8 cellular contexts compared by ENCODE assay signal in genomic region chr10:15719899-15720634, GRCh38. TPM values are rescaled to one million over a fixed set of nuclear protein-coding genes. Genes with fewer than 3 reads are reported as not detected.
DNase-seq lines count a peak whose midpoint lies in the region; ATAC-seq and TF ChIP-seq lines count a peak whose summit lies in the region.

ITGA8 (minus strand) TSS chr10:15719922; CDS start chr10:15719771, 151 bp downstream.

- H3K4me1 ChIP-seq in IMR-90 (ENCODE audit: control insufficient read depth, insufficient read depth, low read length) = no peaks in the 10 kb centered on the region

- no TSS peak for BruUV-seq in IMR-90 (replicated peaks; lab: Mats Ljungman, UMichigan)

- TF ChIP-seq RAD21 in IMR-90 (IDR thresholded peaks at IDR 0.05; ENCODE audit: low read length) = no peak

- dilution Hi-C loops in IMR-90 (cut with HindIII; ENCODE audit: low sequenced_read_pairs, unreplicated experiment) = no loop called here

- no peak within 1 kb of the TSS for H2AK5ac ChIP-seq in IMR-90 (ENCODE audit: low read depth, low read length)

- H2BK5ac ChIP-seq in IMR-90 (ENCODE audit: low read depth, low read length, poor library complexity, severe bottlenecking) = no peak within 1 kb of the TSS

- no peak for TF ChIP-seq POLR2A in IMR-90 (IDR thresholded peaks at IDR 0.05; ENCODE audit: low read depth, low read length)

- peak within 1 kb of the TSS; percentile 76 for H2AFZ ChIP-seq in IMR-90 (replicated peaks; ENCODE audit: low read length, poor library complexity)

- H4K5ac ChIP-seq in IMR-90 (ENCODE audit: low read depth, low read length) = no peak within 1 kb of the TSS

- no peak within 1 kb of the TSS for H3K56ac ChIP-seq in IMR-90 (ENCODE audit: extremely low read depth, insufficient read depth, low read length)

- POLR2A ChIA-PET in IMR-90 (lab: Charles Lee; ENCODE audit: unreplicated experiment) = interaction anchor here (0.6 kb wide), 1 partner anchor 140 kb away, joined by 4 read pairs; no protein-coding TSS in a partner anchor

- peaks cover 21% of the 10 kb centered on the region for H3K4me1 Mint-ChIP-seq in mesothelial cell of epicardium

- H3K4me3 ChIP-seq in IMR-90 (ENCODE audit: insufficient read depth, low read depth, low read length) (peak within 1 kb of the TSS; percentile 24; the same call in 1 of the 2 replicates), dorsolateral prefrontal cortex (peak within 1 kb of the TSS in 58 of 59 donors; percentile 1 to 65 (median 51))

- no peaks in the 10 kb centered on the region for H3K9me3 Mint-ChIP-seq in mesothelial cell of epicardium

- H3K27me3 ChIP-seq in IMR-90 (ENCODE audit: control insufficient read depth, insufficient read depth, low read length) = peaks cover 43% of the 10 kb centered on the region
- peaks cover 0 to 47% (median 25%) of the 10 kb centered on the region in 45 donors for H3K27me3 ChIP-seq in dorsolateral prefrontal cortex

- peak; percentile 70 for DNase-seq in AG08396 (ENCODE audit: low spot score)
- no peak for DNase-seq in IMR-90
- no peak for DNase-seq in dorsolateral prefrontal cortex
- peak; percentile 43 to 70 for DNase-seq in mesothelial cell of epicardium (ENCODE audit: low spot score in 2 of 2, unreplicated experiment in 2 of 2)
- no peak for DNase-seq in NOMO-1 treated with dmso at 0.1 percent for 144 hours (lab: John Stamatoyannopoulos, UW; ENCODE audit: unreplicated experiment)
- no peak for DNase-seq in 8988T

- no peaks in the 10 kb centered on the region for H3K9me3 ChIP-seq in IMR-90 (ENCODE audit: control insufficient read depth, insufficient read depth, low read length)

- H4K91ac ChIP-seq in IMR-90 (ENCODE audit: insufficient read depth, low read depth, low read length) = no peak within 1 kb of the TSS

- intact Hi-C loops in IMR-90 (cut with micrococcal nuclease) (no loop called here), dorsolateral prefrontal cortex (cut with DNase I) (loop anchor here in 1 of 2 donors (5.0 to 10.0 kb wide), 2 partner anchors 135 to 288 kb away; no protein-coding TSS in a partner anchor)

- H3K18ac ChIP-seq in IMR-90 (ENCODE audit: low read depth, low read length) = no peak within 1 kb of the TSS

- H3K27ac Mint-ChIP-seq in mesothelial cell of epicardium = peak within 1 kb of the TSS; percentile 86

- H3K27ac ChIP-seq in IMR-90 (ENCODE audit: insufficient read depth, low read length) = no peak within 1 kb of the TSS
- peak within 1 kb of the TSS in 27 of 59 donors; percentile 2 to 83 (median 45) for H3K27ac ChIP-seq in dorsolateral prefrontal cortex

- H3K9me1 ChIP-seq in IMR-90 (ENCODE audit: insufficient read depth, low read length) = no peaks in the 10 kb centered on the region

- no peak within 1 kb of the TSS; the same call in 1 of the 2 replicates for H3K14ac ChIP-seq in IMR-90 (replicated peaks; ENCODE audit: low read depth, low read length)

- ATAC-seq in IMR-90 (ENCODE audit: low read depth) = peak; percentile 64; the same call in 1 of the 2 replicates
- no peak for ATAC-seq in HG03469 (IDR thresholded peaks at IDR 0.05; ENCODE audit: unreplicated experiment)
- no peak for ATAC-seq in GM18907 (IDR thresholded peaks at IDR 0.05; ENCODE audit: unreplicated experiment)

- H3K9ac ChIP-seq in IMR-90 (ENCODE audit: low read depth, low read length) = no peak within 1 kb of the TSS

- no peak within 1 kb of the TSS for H2BK20ac ChIP-seq in IMR-90 (ENCODE audit: low read depth, low read length)

- peak within 1 kb of the TSS; percentile 75 for H2AK9ac ChIP-seq in IMR-90 (replicated peaks; ENCODE audit: low read depth, low read length, poor library complexity)

- peak within 1 kb of the TSS; percentile 92 for H3K4me3 Mint-ChIP-seq in mesothelial cell of epicardium

- peak within 1 kb of the TSS; percentile 48 for H3K4ac ChIP-seq in IMR-90 (ENCODE audit: low read depth, low read length)

- no peaks in the 10 kb centered on the region for H3K79me1 ChIP-seq in IMR-90 (ENCODE audit: low read depth in 1 of 2, low read length in 2 of 2)

- H2BK120ac ChIP-seq in IMR-90 (ENCODE audit: low read depth, low read length) = 0 out of 2 replicates have a peak within 1 kb of the TSS, but pooled peaks have one; percentile 8

- no peak within 1 kb of the TSS for H3K23ac ChIP-seq in IMR-90 (ENCODE audit: low read depth, low read length)

- no peak within 1 kb of the TSS for H4K8ac ChIP-seq in IMR-90 (ENCODE audit: low read depth in 2 of 2, low read length in 2 of 2)

- H4K20me1 ChIP-seq in IMR-90 (ENCODE audit: insufficient read depth, low read length) = no peaks in the 10 kb centered on the region

- CTCF ChIA-PET in IMR-90 (lab: Yijun Ruan, JAX) = interaction anchor here (0.7 to 4.1 kb wide), 16 partner anchors 9 to 292 kb away, joined by 3 to 28 read pairs (median 5); no protein-coding TSS in a partner anchor

- H3K4me2 ChIP-seq in IMR-90 (ENCODE audit: low read depth, low read length) = peak within 1 kb of the TSS; percentile 71

- no peak within 1 kb of the TSS for H2BK15ac ChIP-seq in IMR-90 (ENCODE audit: low read depth, low read length)

- H3K27me3 Mint-ChIP-seq in mesothelial cell of epicardium (ENCODE audit: low read depth) = peaks cover 55% of the 10 kb centered on the region

- no peaks in the 10 kb centered on the region for H3K36me3 ChIP-seq in IMR-90 (ENCODE audit: control insufficient read depth, insufficient read depth, low read length)

- in situ Hi-C loops in IMR-90 (cut with MboI; ENCODE audit: low sequenced_read_pairs) = loop anchor here (10.0 kb wide), 1 partner anchor 105 kb away; no protein-coding TSS in a partner anchor

- 0% methylated on average over 2 of the region's 33 CpGs; no CpG with 5 or more reads in 1 of the 2 experiments for WGBS in IMR-90 (ENCODE audit: extremely low coverage in 2 of 2, insufficient read length in 1 of 2), 2 experiments

- TF ChIP-seq CTCF in IMR-90 (conservative IDR thresholded peaks at IDR 0.05; ENCODE audit: low read depth, low read length) (0 out of 2 replicates have a peak, but pooled peaks have one; percentile 6), dorsolateral prefrontal cortex (IDR thresholded peaks at IDR 0.05 in 54 of 56, conservative IDR thresholded peaks at IDR 0.05 in 2 of 56; ENCODE audit: low read depth in 1 of 56, partially characterized antibody in 56 of 56) (peak in 30 of 56 donors; percentile 7 to 44 (median 22)), mesothelial cell of epicardium (IDR thresholded peaks at IDR 0.05; ENCODE audit: unreplicated experiment) (peak; percentile 38)

- no peaks in the 10 kb centered on the region for H3K36me3 Mint-ChIP-seq in mesothelial cell of epicardium

TF ChIP-seq in IMR-90, 13 proteins besides CTCF, POLR2A, EP300 and RAD21:
- TF ChIP-seq SMC3 (IDR thresholded peaks at IDR 0.05; ENCODE audit: low read depth, low read length) = no peak
- no peak for TF ChIP-seq MAFK (IDR thresholded peaks at IDR 0.05; ENCODE audit: low read depth, low read length)
- TF ChIP-seq BHLHE40 (IDR thresholded peaks at IDR 0.05; ENCODE audit: low read depth, low read length) = no peak
- TF ChIP-seq ELK1 (IDR thresholded peaks at IDR 0.05; ENCODE audit: borderline replicate concordance, low read depth, low read length) = no peak
- TF ChIP-seq CHD1 (IDR thresholded peaks at IDR 0.05; ENCODE audit: low read depth, low read length) = no peak
TF ChIP-seq in IMR-90: peak in this region for 0.

RNA-seq across cellular contexts. Expression of gene ITGA8, which starts in this region (rescaled TPM):
- total RNA-seq in IMR-90 (2012; rRNA removed) = under 0.01 TPM in 2 replicates
- 0.01 and 0.02 TPM in 2 replicates for polyA plus RNA-seq in IMR-90 (2012; rRNA removed)
- under 0.01 TPM in 1 of 2 replicates, not detected in the other for polyA plus RNA-seq in IMR-90 (2012; cell fraction: cytosol; rRNA removed)
- polyA plus RNA-seq in IMR-90 (2012; cell fraction: nucleus; rRNA removed; ENCODE audit: low replicate concordance) = 0.01 and 0.03 TPM in 2 replicates
- total RNA-seq in dorsolateral prefrontal cortex = 10 to 100 TPM in 30 of 120 experiments, 1 to 10 TPM in 90; 3.1 to 17.0 (median 7.8) TPM
- 19.2 to 21.8 TPM (median 21.7 TPM) in 3 replicates for total RNA-seq in mesothelial cell of epicardium

Comparison
In these comparisons a context has a peak if more than half of its experiments do, and no peak if none do; other contexts are left out.
1. Peak in ATAC-seq, H3K4me3 ChIP-seq and H3K4me2 ChIP-seq in IMR-90; RNA of the gene not detected or under 1 TPM.
2. DNase-seq: peak in AG08396 (single experiment) and mesothelial cell of epicardium (2 of 2); none in IMR-90 (single experiment), dorsolateral prefrontal cortex (0 of 10), NOMO-1 treated with dmso at 0.1 percent for 144 hours (single experiment) and 8988T (single experiment).
3. Peak in every context shown above with its lines, with median percentiles within 50 percentile points of each other: CTCF ChIP-seq.